9 cellular contexts compared by ENCODE assay signal in the genomic region with DNA sequence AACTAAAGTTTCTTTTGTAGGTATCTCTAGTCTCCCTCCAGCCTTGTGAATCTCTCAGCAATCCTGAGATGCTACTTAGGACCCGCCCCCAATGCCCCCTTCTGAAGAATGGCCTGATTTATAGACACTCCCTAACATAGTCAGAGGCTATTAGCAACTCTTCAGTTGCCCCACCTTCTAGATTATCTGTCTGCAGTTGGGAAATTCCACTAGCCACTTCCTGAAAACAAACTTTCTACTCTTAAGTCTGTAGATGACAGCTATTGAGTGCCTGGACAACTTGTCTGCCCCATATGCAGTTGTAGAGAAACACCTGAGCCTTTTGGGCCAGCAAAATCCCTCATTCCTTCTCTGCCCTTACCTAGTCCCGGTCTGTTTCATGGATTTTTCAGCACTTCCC.
DNase-seq lines count a peak whose midpoint lies in the region; ATAC-seq and TF ChIP-seq lines count a peak whose summit lies in the region.
"Had no signal": no experiment of that assay in that cellular context is flagged by ENCODE, and none has a peak within 500 bp of the region (broad histone marks: within the 10 kb centered on the region; RNA-seq: fewer than 3 reads in every experiment).

No MANE protein-coding gene starts in this region.

- H3K9me3 Mint-ChIP-seq in Calu3 (ENCODE audit: low read depth, unreplicated experiment) (no peaks in the 10 kb centered on the region), neural progenitor cell (no peaks in the 10 kb centered on the region)

- H3K79me2 ChIP-seq in neural progenitor cell (ENCODE audit: low read depth), result no peaks in the 10 kb centered on the region

- CTCF ChIA-PET in Calu3 (lab: Charles Lee), result no interaction called here

- no TSS peak for BruUV-seq in Calu3 (replicated peaks; lab: Mats Ljungman, UMichigan)

- H3K4me3 Mint-ChIP-seq in Calu3 (ENCODE audit: low read depth, unreplicated experiment) (no peak overlapping the region), neural progenitor cell (no peak overlapping the region)
- H3K4me3 Mint-ChIP-seq: activated naive CD8-positive, alpha-beta T cell had no signal

- H3K27me3 Mint-ChIP-seq in Calu3 (ENCODE audit: unreplicated experiment), result no peaks in the 10 kb centered on the region
- peaks cover 8% of the 10 kb centered on the region for H3K27me3 Mint-ChIP-seq in neural progenitor cell (ENCODE audit: insufficient read depth, low read depth)
- H3K27me3 Mint-ChIP-seq: activated naive CD8-positive, alpha-beta T cell had no signal

- H2AFZ ChIP-seq in neural progenitor cell (replicated peaks), result no peak overlapping the region

- H3K4me1 Mint-ChIP-seq in Calu3 (ENCODE audit: low read depth, unreplicated experiment) (peaks cover 52% of the 10 kb centered on the region), neural progenitor cell (peaks cover 5% of the 10 kb centered on the region)

- H3K9ac ChIP-seq in neural progenitor cell, result no peak overlapping the region

- H3F3A ChIP-seq in neural progenitor cell (ENCODE audit: low read depth), result no peaks in the 10 kb centered on the region

- ATAC-seq in GM21367 (IDR thresholded peaks at IDR 0.05; ENCODE audit: unreplicated experiment) (peak; percentile 90), HG03520 (IDR thresholded peaks at IDR 0.05; ENCODE audit: unreplicated experiment) (peak; percentile 90)

- TF ChIP-seq CTCF in Calu3 (IDR thresholded peaks at IDR 0.05; ENCODE audit: unreplicated experiment) (no peak), neural progenitor cell (IDR thresholded peaks at IDR 0.05) (no peak)

- H3K36me3 ChIP-seq in neural progenitor cell, result no peaks in the 10 kb centered on the region

- H3K36me3 Mint-ChIP-seq in Calu3 (ENCODE audit: insufficient read depth, unreplicated experiment) (no peaks in the 10 kb centered on the region), neural progenitor cell (no peaks in the 10 kb centered on the region)
- H3K36me3 Mint-ChIP-seq: activated naive CD8-positive, alpha-beta T cell had no signal

- no peaks in the 10 kb centered on the region for H3K27me3 ChIP-seq in neural progenitor cell

- no peak overlapping the region for H3K4me2 ChIP-seq in neural progenitor cell

- H3K27ac Mint-ChIP-seq in Calu3 (ENCODE audit: unreplicated experiment), result no peak overlapping the region
- H3K27ac Mint-ChIP-seq in neural progenitor cell, result no peak overlapping the region
- H3K27ac Mint-ChIP-seq: activated naive CD8-positive, alpha-beta T cell had no signal

- DNase-seq in Calu3, result peak; percentile 10
- peak; percentile 75 for DNase-seq in amniotic epithelial cell (ENCODE audit: low read depth)
- no peak for DNase-seq in globus pallidus (ENCODE audit: low spot score)
- no peak for DNase-seq in NCI-H345 treated with DMSO at 0.1 percent for 48 hours (lab: John Stamatoyannopoulos, UW; ENCODE audit: unreplicated experiment)
- no peak for DNase-seq in activated T-cell treated with anti-CD3 and anti-CD28 coated beads, Interleukin-2, amount 50 U/mL, for 48 hours
- no peak for DNase-seq in neural progenitor cell (ENCODE audit: low spot score)

- intact Hi-C loops in Calu3 (cut with micrococcal nuclease; ENCODE audit: unreplicated experiment), result loop anchor here (5.0 to 10.0 kb wide), 2 partner anchors 156 to 504 kb away; no protein-coding TSS in a partner anchor

- no peaks in the 10 kb centered on the region for H4K20me1 ChIP-seq in neural progenitor cell (ENCODE audit: low read depth)

- no peaks in the 10 kb centered on the region for H3K9me3 ChIP-seq in neural progenitor cell (ENCODE audit: low read depth)

- peaks cover 14% of the 10 kb centered on the region for H3K4me1 ChIP-seq in neural progenitor cell

- H3K27ac ChIP-seq in neural progenitor cell, result no peak overlapping the region

- no peak overlapping the region for H3K4me3 ChIP-seq in neural progenitor cell

Comparison
In these comparisons a context has a peak if more than half of its experiments do, and no peak if none do; other contexts are left out.
1. DNase-seq: peak in Calu3 (single experiment) and amniotic epithelial cell (single experiment); none in globus pallidus (single experiment), NCI-H345 treated with DMSO at 0.1 percent for 48 hours (single experiment), activated T-cell treated with anti-CD3 and anti-CD28 coated beads, Interleukin-2, amount 50 U/mL, for 48 hours (0 of 2) and neural progenitor cell (single experiment).